In genomic region chr17:72142614-72143013, GRCh38 we compare ENCODE assay signal across 1 cellular context.
TF ChIP-seq lines count a peak whose summit lies in the region.

No MANE protein-coding gene starts in this region.

TF ChIP-seq in HCT116, 20 proteins besides CTCF, POLR2A, EP300 and RAD21 (continued from another document):
- TF ChIP-seq CEBPB (IDR thresholded peaks at IDR 0.05; ENCODE audit: low read depth) (no peak), FOSL1 (IDR thresholded peaks at IDR 0.05; ENCODE audit: low read depth) (no peak), SP1 (IDR thresholded peaks at IDR 0.05; ENCODE audit: low read depth) (no peak)
